Comparison of ENCODE assay signal across 8 cellular contexts in the genomic region with DNA sequence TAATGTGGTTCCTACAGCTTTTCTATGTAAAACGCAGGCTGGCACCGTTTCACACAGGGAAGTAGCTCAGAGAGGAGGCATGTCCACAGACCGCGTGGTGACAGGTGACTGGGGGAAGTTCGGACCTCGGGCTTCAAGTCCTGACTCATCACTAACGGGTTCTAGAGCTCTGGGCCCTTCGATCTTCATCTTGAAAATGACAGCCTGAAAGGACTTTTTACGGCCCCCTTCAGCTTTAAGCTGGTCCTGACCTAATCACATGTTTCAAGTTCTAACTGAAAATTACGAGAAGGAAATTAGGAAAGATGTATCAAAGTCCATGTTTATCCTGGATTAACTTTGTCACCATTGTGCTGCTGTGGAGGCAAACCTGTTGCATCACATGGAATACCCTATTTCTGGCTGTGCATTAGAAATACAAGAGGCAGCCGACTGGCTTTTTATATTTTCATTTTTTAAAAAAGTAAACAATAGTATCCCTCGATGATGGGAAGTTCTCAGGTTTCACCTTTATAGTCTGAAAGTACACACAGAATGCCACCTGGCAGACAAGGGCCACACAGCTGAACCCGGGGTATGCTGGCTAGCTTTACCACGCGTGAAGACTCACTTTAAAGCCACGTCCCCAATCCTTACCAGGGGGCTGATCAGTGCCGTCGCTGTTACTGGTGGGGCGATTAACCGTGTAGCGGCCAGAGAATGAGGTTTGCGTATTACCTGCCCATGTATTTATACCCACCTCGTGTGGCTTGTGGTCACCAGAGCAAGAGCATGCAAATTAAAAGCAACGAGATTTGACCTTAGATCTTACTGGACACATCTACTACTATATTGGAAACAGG. TPM values are rescaled to one million over a fixed set of nuclear protein-coding genes. Genes with fewer than 3 reads are reported as not detected.
DNase-seq lines count a peak whose midpoint lies in the region; ATAC-seq, FAIRE-seq and TF ChIP-seq lines count a peak whose summit lies in the region.

No MANE protein-coding gene starts in this region.

- no peak for TF ChIP-seq CTCF in endothelial cell of umbilical vein (IDR thresholded peaks at IDR 0.05; ENCODE audit: extremely low read depth in 1 of 2, insufficient read depth in 1 of 2, low read depth in 1 of 2, low read length in 2 of 2)
- no peak for TF ChIP-seq CTCF in upper lobe of right lung (IDR thresholded peaks at IDR 0.05)

- ATAC-seq in GM21529 (IDR thresholded peaks at IDR 0.05; ENCODE audit: unreplicated experiment) (peak; percentile 24), upper lobe of right lung (peak; percentile 43)
- ATAC-seq in naive thymus-derived CD4-positive, alpha-beta T cell: no peak

- peak overlapping the region; percentile 51 for H3K4me2 ChIP-seq in endothelial cell of umbilical vein (ENCODE audit: insufficient read depth, low read length)

- intact Hi-C loops in endothelial cell of umbilical vein (cut with micrococcal nuclease) (loop anchor here (5.0 to 10.0 kb wide), 2 partner anchors 390 to 413 kb away; a partner anchor contains a TSS), upper lobe of right lung (cut with DNase I) (no loop called here)
- intact Hi-C loops in naive thymus-derived CD4-positive, alpha-beta T cell (cut with micrococcal nuclease): loop anchor here (1.0 to 10.0 kb wide), 16 partner anchors 8 to 1863 kb away; a partner anchor contains a TSS

- H3K4me3 Mint-ChIP-seq in activated CD4-positive, alpha-beta T cell treated with anti-CD3 and anti-CD28 coated beads, Interleukin-2, amount 10 ng/mL, durations not matched to agents 7 days and 5 days: peak overlapping the region; percentile 88
- H3K4me3 Mint-ChIP-seq in naive thymus-derived CD4-positive, alpha-beta T cell: peak overlapping the region; percentile 82 to 99 (median 93)

- no peaks in the 10 kb centered on the region for H3K9me1 ChIP-seq in endothelial cell of umbilical vein (replicated peaks; ENCODE audit: control insufficient read depth, extremely low read depth, insufficient read depth, low read length)

- FAIRE-seq in GM12891 (lab: Jason Lieb, UNC) (peak; percentile 84), endothelial cell of umbilical vein (lab: Jason Lieb, UNC) (no peak)

- peaks cover 10% of the 10 kb centered on the region for H3K4me1 ChIP-seq in endothelial cell of umbilical vein (ENCODE audit: control insufficient read depth, extremely low read depth, insufficient read depth, low read length)
- peaks cover 9 to 12% of the 10 kb centered on the region in 2 donors for H3K4me1 ChIP-seq in naive thymus-derived CD4-positive, alpha-beta T cell (ENCODE audit: control insufficient read depth in 2 of 2, insufficient read depth in 2 of 2, low read length in 2 of 2)
- H3K4me1 ChIP-seq in upper lobe of right lung: peaks cover 36% of the 10 kb centered on the region

- dilution Hi-C loops in endothelial cell of umbilical vein (cut with MboI; ENCODE audit: extremely low pct_ligation_motif_present, low sequenced_read_pairs): no loop called here

- BruUV-seq in endothelial cell of umbilical vein (replicated peaks; lab: Mats Ljungman, UMichigan): TSS peak; percentile 25

- H3K27me3 ChIP-seq in endothelial cell of umbilical vein (ENCODE audit: control insufficient read depth in 2 of 2, insufficient read depth in 2 of 2, low read length in 2 of 2): no peaks in the 10 kb centered on the region
- H3K27me3 ChIP-seq in naive thymus-derived CD4-positive, alpha-beta T cell (ENCODE audit: control insufficient read depth in 2 of 2, insufficient read depth in 2 of 2, low read length in 2 of 2): no peaks in the 10 kb centered on the region
- no peaks in the 10 kb centered on the region for H3K27me3 ChIP-seq in upper lobe of right lung

- POLR2A ChIA-PET in activated CD4-positive, alpha-beta T cell treated with anti-CD3 and anti-CD28 coated beads, Interleukin-2, amount 10 ng/mL, durations not matched to agents 7 days and 5 days (lab: Charles Lee): no interaction called here
- POLR2A ChIA-PET in endothelial cell of umbilical vein (lab: Charles Lee): interaction anchor here (1.2 kb wide), 1 partner anchor 13 kb away, joined by 4 read pairs; no protein-coding TSS in a partner anchor
- POLR2A ChIA-PET in naive thymus-derived CD4-positive, alpha-beta T cell (lab: Charles Lee): interaction anchor here (0.7 to 2.1 kb wide), 3 partner anchors 13 to 454 kb away, joined by 3 to 6 read pairs (median 3); no protein-coding TSS in a partner anchor

- no peak for DNase-seq in GM12891 (ENCODE audit: insufficient read length, low spot score)
- peak; percentile 58 for DNase-seq in HuH-7.5 (ENCODE audit: low spot score)
- DNase-seq in activated CD4-positive, alpha-beta T cell treated with anti-CD3 and anti-CD28 coated beads, Interleukin-2, amount 10 ng/mL, durations not matched to agents 7 days and 5 days: peak; percentile 12
- DNase-seq in endothelial cell of umbilical vein (ENCODE audit: low read depth, low spot score): no peak
- DNase-seq in naive thymus-derived CD4-positive, alpha-beta T cell: peak in 5 of 9 donors; percentile 14 to 32 (median 18)
- peak; percentile 74 for DNase-seq in upper lobe of right lung
- DNase-seq in D341Med (ENCODE audit: low spot score): no peak

- H3K4me1 Mint-ChIP-seq in activated CD4-positive, alpha-beta T cell treated with anti-CD3 and anti-CD28 coated beads, Interleukin-2, amount 10 ng/mL, durations not matched to agents 7 days and 5 days: peaks cover 56% of the 10 kb centered on the region
- peaks cover 8 to 66% (median 54%) of the 10 kb centered on the region in 7 donors for H3K4me1 Mint-ChIP-seq in naive thymus-derived CD4-positive, alpha-beta T cell

- no peaks in the 10 kb centered on the region for H3K79me2 ChIP-seq in endothelial cell of umbilical vein (ENCODE audit: control insufficient read depth, insufficient read depth, low read length)

- peak overlapping the region; percentile 88 for H3K27ac Mint-ChIP-seq in activated CD4-positive, alpha-beta T cell treated with anti-CD3 and anti-CD28 coated beads, Interleukin-2, amount 10 ng/mL, durations not matched to agents 7 days and 5 days
- peak overlapping the region; percentile 57 to 95 (median 90) for H3K27ac Mint-ChIP-seq in naive thymus-derived CD4-positive, alpha-beta T cell

- peaks cover 13% of the 10 kb centered on the region for H3K36me3 Mint-ChIP-seq in activated CD4-positive, alpha-beta T cell treated with anti-CD3 and anti-CD28 coated beads, Interleukin-2, amount 10 ng/mL, durations not matched to agents 7 days and 5 days (ENCODE audit: low read depth)
- H3K36me3 Mint-ChIP-seq in naive thymus-derived CD4-positive, alpha-beta T cell: peaks cover 0 to 13% (median 0%) of the 10 kb centered on the region in 5 donors

- H3K9me3 Mint-ChIP-seq in activated CD4-positive, alpha-beta T cell treated with anti-CD3 and anti-CD28 coated beads, Interleukin-2, amount 10 ng/mL, durations not matched to agents 7 days and 5 days: no peaks in the 10 kb centered on the region
- H3K9me3 Mint-ChIP-seq in naive thymus-derived CD4-positive, alpha-beta T cell: no peaks in the 10 kb centered on the region

- H3K4me3 ChIP-seq in endothelial cell of umbilical vein (replicated peaks in 1 of 3; ENCODE audit: insufficient read depth in 1 of 3, low read depth in 1 of 3, low read length in 3 of 3) (peak overlapping the region in 2 of 3 experiments; percentile 89 to 97), upper lobe of right lung (peak overlapping the region; percentile 94)
- H3K4me3 ChIP-seq in naive thymus-derived CD4-positive, alpha-beta T cell (ENCODE audit: low read length): peak overlapping the region; percentile 85

- CTCF ChIA-PET in activated CD4-positive, alpha-beta T cell treated with anti-CD3 and anti-CD28 coated beads, Interleukin-2, amount 10 ng/mL, durations not matched to agents 7 days and 5 days (lab: Charles Lee): interaction anchor here (1.0 to 3.8 kb wide), 10 partner anchors 10 to 218 kb away, joined by 3 to 19 read pairs (median 5); no protein-coding TSS in a partner anchor
- CTCF ChIA-PET in endothelial cell of umbilical vein (lab: Charles Lee): interaction anchor here (0.7 to 2.6 kb wide), 3 partner anchors 10 to 199 kb away, joined by 3 to 12 read pairs (median 3); no protein-coding TSS in a partner anchor
- CTCF ChIA-PET in naive thymus-derived CD4-positive, alpha-beta T cell (lab: Charles Lee): interaction anchor here (1.2 kb wide), 1 partner anchor 13 kb away, joined by 7 read pairs; no protein-coding TSS in a partner anchor

- H2AFZ ChIP-seq in endothelial cell of umbilical vein (ENCODE audit: low read depth, low read length): peak overlapping the region; percentile 99

- no peaks in the 10 kb centered on the region for H3K27me3 Mint-ChIP-seq in activated CD4-positive, alpha-beta T cell treated with anti-CD3 and anti-CD28 coated beads, Interleukin-2, amount 10 ng/mL, durations not matched to agents 7 days and 5 days
- no peaks in the 10 kb centered on the region for H3K27me3 Mint-ChIP-seq in naive thymus-derived CD4-positive, alpha-beta T cell

- H3K27ac ChIP-seq in endothelial cell of umbilical vein (ENCODE audit: insufficient read depth, low read depth, low read length) (no peak overlapping the region), upper lobe of right lung (peak overlapping the region; percentile 95)
- H3K27ac ChIP-seq in naive thymus-derived CD4-positive, alpha-beta T cell (ENCODE audit: low read depth, low read length): peak overlapping the region; percentile 83

- no peaks in the 10 kb centered on the region for H3K36me3 ChIP-seq in endothelial cell of umbilical vein (ENCODE audit: control insufficient read depth in 2 of 2, extremely low read depth in 1 of 2, insufficient read depth in 2 of 2, low read length in 2 of 2)
- peaks cover 0 to 9% (median 0%) of the 10 kb centered on the region in 3 experiments for H3K36me3 ChIP-seq in naive thymus-derived CD4-positive, alpha-beta T cell (ENCODE audit: control insufficient read depth in 2 of 3, insufficient read depth in 3 of 3, low read length in 3 of 3)
- H3K36me3 ChIP-seq in upper lobe of right lung: no peaks in the 10 kb centered on the region

- H3K9me3 ChIP-seq in endothelial cell of umbilical vein (replicated peaks; ENCODE audit: control insufficient read depth, insufficient read depth, low read length) (no peaks in the 10 kb centered on the region), upper lobe of right lung (no peaks in the 10 kb centered on the region)
- no peaks in the 10 kb centered on the region for H3K9me3 ChIP-seq in naive thymus-derived CD4-positive, alpha-beta T cell (ENCODE audit: control insufficient read depth in 2 of 3, low read length in 3 of 3)

- H4K20me1 ChIP-seq in endothelial cell of umbilical vein (replicated peaks; ENCODE audit: control insufficient read depth, extremely low read depth, insufficient read depth, low read length): no peaks in the 10 kb centered on the region

- TF ChIP-seq POLR2A in GM12891 (IDR thresholded peaks at IDR 0.05; ENCODE audit: low read depth, low read length) (peak; percentile 84), endothelial cell of umbilical vein (IDR thresholded peaks at IDR 0.05; ENCODE audit: low read depth, low read length) (no peak)

- no peak overlapping the region for H3K9ac ChIP-seq in endothelial cell of umbilical vein (replicated peaks; ENCODE audit: extremely low read depth, insufficient read depth, low read length)

RNA-seq across cellular contexts. Expression of a gene that starts 1.9 kb away (rescaled TPM):
- 9.5 TPM for polyA plus RNA-seq in GM12891 (2012; ENCODE audit: low read depth, missing spikeins)
- 10 to 100 TPM; 10.5 to 10.6 TPM for total RNA-seq in activated CD4-positive, alpha-beta T cell treated with anti-CD3 and anti-CD28 coated beads, Interleukin-2, amount 10 ng/mL, durations not matched to agents 7 days and 5 days
- 12.9 and 13.3 TPM in 2 replicates for total RNA-seq in endothelial cell of umbilical vein
- 2.6 and 3.3 TPM in 2 replicates for polyA plus RNA-seq in endothelial cell of umbilical vein
- 3.0 and 3.3 TPM in 2 replicates for polyA plus RNA-seq in endothelial cell of umbilical vein (2011; cell fraction: cytosol; rRNA removed)
- polyA plus RNA-seq in endothelial cell of umbilical vein (2011; cell fraction: nucleus; rRNA removed): 2.4 and 3.2 TPM in 2 replicates
- polyA plus RNA-seq in endothelial cell of umbilical vein (2012): 3.0 and 5.6 TPM in 2 replicates
- 3.3 and 3.8 TPM in 2 replicates for polyA minus RNA-seq in endothelial cell of umbilical vein
- polyA minus RNA-seq in endothelial cell of umbilical vein (2011; cell fraction: cytosol; rRNA and poly(A)+ RNA removed): 1.2 TPM
- polyA minus RNA-seq in endothelial cell of umbilical vein (2011; cell fraction: nucleus; rRNA and poly(A)+ RNA removed): 3.1 and 3.2 TPM in 2 replicates
- total RNA-seq in naive thymus-derived CD4-positive, alpha-beta T cell: 10 to 100 TPM in 2 of 5 experiments, 1 to 10 TPM in 3; 8.3 to 22.3 (median 8.5) TPM
- 1 to 10 TPM; 5.4 to 7.1 TPM for polyA plus RNA-seq in naive thymus-derived CD4-positive, alpha-beta T cell
- total RNA-seq in upper lobe of right lung: 74.0 TPM

Comparison
In these comparisons a context has a peak if more than half of its experiments do, and no peak if none do; other contexts are left out.
1. DNase-seq: peak in HuH-7.5 (single experiment), activated CD4-positive, alpha-beta T cell treated with anti-CD3 and anti-CD28 coated beads, Interleukin-2, amount 10 ng/mL, durations not matched to agents 7 days and 5 days (single experiment), naive thymus-derived CD4-positive, alpha-beta T cell (5 of 9) and upper lobe of right lung (single experiment); none in GM12891 (single experiment), endothelial cell of umbilical vein (single experiment) and D341Med (single experiment).
2. Peak in every context shown above with its lines, with median percentiles within 50 percentile points of each other: H3K4me3 ChIP-seq.